In genomic region chr10:72218329-72218728, GRCh38 we compare ENCODE assay signal across 1 cellular context.
TF ChIP-seq lines count a peak whose summit lies in the region.

No MANE protein-coding gene starts in this region.

TF ChIP-seq in K562, 482 proteins besides CTCF, POLR2A, EP300 and RAD21 (continued from another document and continues in another):
- TF ChIP-seq ZNF592 (IDR thresholded peaks at IDR 0.05) (peak; percentile 44; the same call in 1 of the 2 replicates), CTCFL (IDR thresholded peaks at IDR 0.05; ENCODE audit: borderline replicate concordance, insufficient read depth, low read depth, low read length, poor library complexity, severe bottlenecking) (no peak), SRF (CRISPR knock-in tag; IDR thresholded peaks at IDR 0.05) (0 out of 4 replicates have a peak, but pooled peaks of 1 of the 2 experiments have one; percentile 16), SMARCE1 (IDR thresholded peaks at IDR 0.05) (peak; percentile 29; the same call in 1 of the 2 replicates), MAZ (CRISPR knock-in tag; conservative IDR thresholded peaks at IDR 0.05 in 1 of 2, IDR thresholded peaks at IDR 0.05 in 1 of 2) (peak in 1 of 2 experiments; percentile 46; a peak in 1 of 4 replicates), ZNF3 (CRISPR knock-in tag; IDR thresholded peaks at IDR 0.05) (peak; percentile 96), POLR2H (tag; IDR thresholded peaks at IDR 0.05; ENCODE audit: low read depth) (0 out of 2 replicates have a peak, but pooled peaks have one; percentile 34), EZH2 (IDR thresholded peaks at IDR 0.05; ENCODE audit: borderline replicate concordance, low read depth, low read length) (no peak), CBX5 (IDR thresholded peaks at IDR 0.05; ENCODE audit: borderline replicate concordance, low read depth) (no peak), FOXJ3 (CRISPR knock-in tag; IDR thresholded peaks at IDR 0.05) (no peak), MLX (CRISPR knock-in tag; conservative IDR thresholded peaks at IDR 0.05) (no peak), ZNF140 (CRISPR knock-in tag; IDR thresholded peaks at IDR 0.05) (no peak), FOXA1 (IDR thresholded peaks at IDR 0.05; ENCODE audit: borderline replicate concordance) (no peak), HMBOX1 (IDR thresholded peaks at IDR 0.05) (peak; percentile 43; the same call in 1 of the 2 replicates), ARID2 (IDR thresholded peaks at IDR 0.05) (no peak), MGA (IDR thresholded peaks at IDR 0.05) (no peak), PHF20 (IDR thresholded peaks at IDR 0.05; ENCODE audit: partially characterized antibody) (no peak), CBFA2T3 (IDR thresholded peaks at IDR 0.05) (no peak), ETV6 (IDR thresholded peaks at IDR 0.05; ENCODE audit: borderline replicate concordance in 1 of 2, low read depth in 2 of 2, low read length in 1 of 2) (no peak), ETV6 (CRISPR knock-in tag; IDR thresholded peaks at IDR 0.05; ENCODE audit: borderline replicate concordance) (no peak)
